ENCODE assay signal across 1 cellular context in the genomic region with DNA sequence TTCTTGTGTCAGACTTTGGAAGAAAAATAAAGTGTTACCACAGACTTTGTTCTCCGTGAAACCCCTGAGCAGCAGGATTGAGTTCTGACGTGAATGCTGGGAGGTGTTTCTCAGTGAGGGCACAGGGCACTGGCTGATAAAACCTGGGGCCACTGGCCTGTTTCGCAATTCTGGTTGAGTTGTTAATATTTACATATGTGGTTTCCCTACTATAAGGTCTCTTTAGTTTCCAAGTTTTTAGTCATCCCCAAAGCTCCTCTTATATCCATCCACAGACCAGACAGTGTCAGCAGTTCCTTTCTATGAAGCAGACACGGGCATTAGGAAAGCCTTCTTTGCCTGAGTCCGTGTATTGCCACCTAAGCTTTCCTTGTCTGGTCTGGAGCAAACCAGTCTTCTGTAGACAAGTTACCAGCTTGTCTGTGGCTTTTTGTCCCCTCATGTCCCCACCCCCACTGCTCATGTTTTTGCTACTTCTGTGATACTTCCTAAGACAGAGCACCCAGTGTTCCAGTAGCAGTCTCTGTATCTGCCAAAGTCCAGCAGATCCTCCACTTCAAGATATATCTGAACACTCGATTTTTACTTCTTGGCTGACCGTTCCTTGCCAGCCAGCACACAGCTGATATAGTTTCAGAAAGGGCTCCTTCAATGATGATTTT.
TF ChIP-seq lines count a peak whose summit lies in the region.

No MANE protein-coding gene starts in this region.

TF ChIP-seq in HepG2, 621 proteins besides CTCF, POLR2A, EP300 and RAD21 (continued from another document and continues in another):
- TF ChIP-seq, protein P1, sequence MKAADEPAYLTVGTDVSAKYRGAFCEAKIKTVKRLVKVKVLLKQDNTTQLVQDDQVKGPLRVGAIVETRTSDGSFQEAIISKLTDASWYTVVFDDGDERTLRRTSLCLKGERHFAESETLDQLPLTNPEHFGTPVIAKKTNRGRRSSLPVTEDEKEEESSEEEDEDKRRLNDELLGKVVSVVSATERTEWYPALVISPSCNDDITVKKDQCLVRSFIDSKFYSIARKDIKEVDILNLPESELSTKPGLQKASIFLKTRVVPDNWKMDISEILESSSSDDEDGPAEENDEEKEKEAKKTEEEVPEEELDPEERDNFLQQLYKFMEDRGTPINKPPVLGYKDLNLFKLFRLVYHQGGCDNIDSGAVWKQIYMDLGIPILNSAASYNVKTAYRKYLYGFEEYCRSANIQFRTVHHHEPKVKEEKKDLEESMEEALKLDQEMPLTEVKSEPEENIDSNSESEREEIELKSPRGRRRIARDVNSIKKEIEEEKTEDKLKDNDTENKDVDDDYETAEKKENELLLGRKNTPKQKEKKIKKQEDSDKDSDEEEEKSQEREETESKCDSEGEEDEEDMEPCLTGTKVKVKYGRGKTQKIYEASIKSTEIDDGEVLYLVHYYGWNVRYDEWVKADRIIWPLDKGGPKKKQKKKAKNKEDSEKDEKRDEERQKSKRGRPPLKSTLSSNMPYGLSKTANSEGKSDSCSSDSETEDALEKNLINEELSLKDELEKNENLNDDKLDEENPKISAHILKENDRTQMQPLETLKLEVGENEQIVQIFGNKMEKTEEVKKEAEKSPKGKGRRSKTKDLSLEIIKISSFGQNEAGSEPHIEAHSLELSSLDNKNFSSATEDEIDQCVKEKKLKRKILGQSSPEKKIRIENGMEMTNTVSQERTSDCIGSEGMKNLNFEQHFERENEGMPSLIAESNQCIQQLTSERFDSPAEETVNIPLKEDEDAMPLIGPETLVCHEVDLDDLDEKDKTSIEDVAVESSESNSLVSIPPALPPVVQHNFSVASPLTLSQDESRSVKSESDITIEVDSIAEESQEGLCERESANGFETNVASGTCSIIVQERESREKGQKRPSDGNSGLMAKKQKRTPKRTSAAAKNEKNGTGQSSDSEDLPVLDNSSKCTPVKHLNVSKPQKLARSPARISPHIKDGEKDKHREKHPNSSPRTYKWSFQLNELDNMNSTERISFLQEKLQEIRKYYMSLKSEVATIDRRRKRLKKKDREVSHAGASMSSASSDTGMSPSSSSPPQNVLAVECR (CRISPR knock-in tag; IDR thresholded peaks at IDR 0.05; ENCODE audit: borderline replicate concordance) = peak; percentile 40; the same call in 1 of the 2 replicates
- TF ChIP-seq ZBTB8A (CRISPR knock-in tag; IDR thresholded peaks at IDR 0.05; ENCODE audit: borderline replicate concordance, low read depth) (no peak), ZNF383 (CRISPR knock-in tag; IDR thresholded peaks at IDR 0.05; ENCODE audit: borderline replicate concordance) (no peak), HDAC1 (CRISPR knock-in tag; IDR thresholded peaks at IDR 0.05) (peak; percentile 77), ZNF331 (CRISPR knock-in tag; IDR thresholded peaks at IDR 0.05) (peak; percentile 70), FOXA3 (CRISPR knock-in tag; IDR thresholded peaks at IDR 0.05) (peak; percentile 83), ZZZ3 (CRISPR knock-in tag; IDR thresholded peaks at IDR 0.05; ENCODE audit: borderline replicate concordance) (no peak), ZHX1 (CRISPR knock-in tag; IDR thresholded peaks at IDR 0.05; ENCODE audit: low read depth) (peak; percentile 77; the same call in 1 of the 2 replicates), ZNF256 (CRISPR knock-in tag; conservative IDR thresholded peaks at IDR 0.05) (no peak), DR1 (CRISPR knock-in tag; IDR thresholded peaks at IDR 0.05) (no peak), ZNF205 (CRISPR knock-in tag; IDR thresholded peaks at IDR 0.05) (0 out of 2 replicates have a peak, but pooled peaks have one; percentile 64), RXRB (CRISPR knock-in tag; IDR thresholded peaks at IDR 0.05; ENCODE audit: borderline replicate concordance) (peak; percentile 84; the same call in 1 of the 2 replicates), FOXK1 (CRISPR knock-in tag; IDR thresholded peaks at IDR 0.05; ENCODE audit: borderline replicate concordance, low read depth) (peak; percentile 77; the same call in 1 of the 2 replicates), ZNF605 (CRISPR knock-in tag; IDR thresholded peaks at IDR 0.05) (0 out of 2 replicates have a peak, but pooled peaks have one; percentile 55), CERS6 (CRISPR knock-in tag; IDR thresholded peaks at IDR 0.05) (no peak), SAP130 (CRISPR knock-in tag; IDR thresholded peaks at IDR 0.05; ENCODE audit: low read depth) (peak; percentile 88), SNAPC2 (CRISPR knock-in tag; IDR thresholded peaks at IDR 0.05) (no peak; the same call in 1 of the 2 replicates), ZNF841 (CRISPR knock-in tag; IDR thresholded peaks at IDR 0.05; ENCODE audit: borderline replicate concordance) (no peak), SOX6 (IDR thresholded peaks at IDR 0.05) (no peak), SOX6 (CRISPR knock-in tag; IDR thresholded peaks at IDR 0.05) (peak; percentile 84), ZNF441 (CRISPR knock-in tag; IDR thresholded peaks at IDR 0.05; ENCODE audit: borderline replicate concordance) (no peak), ZNF431 (CRISPR knock-in tag; IDR thresholded peaks at IDR 0.05; ENCODE audit: borderline replicate concordance, low read depth) (peak; percentile 39; the same call in 1 of the 2 replicates), ZBTB7B (CRISPR knock-in tag; IDR thresholded peaks at IDR 0.05) (peak; percentile 45; the same call in 1 of the 2 replicates), ZBTB26 (CRISPR knock-in tag; IDR thresholded peaks at IDR 0.05; ENCODE audit: borderline replicate concordance) (no peak), GMEB2 (CRISPR knock-in tag; IDR thresholded peaks at IDR 0.05; ENCODE audit: low read depth) (no peak), KDM1A (CRISPR knock-in tag; IDR thresholded peaks at IDR 0.05) (no peak)
- TF ChIP-seq, protein P2, sequence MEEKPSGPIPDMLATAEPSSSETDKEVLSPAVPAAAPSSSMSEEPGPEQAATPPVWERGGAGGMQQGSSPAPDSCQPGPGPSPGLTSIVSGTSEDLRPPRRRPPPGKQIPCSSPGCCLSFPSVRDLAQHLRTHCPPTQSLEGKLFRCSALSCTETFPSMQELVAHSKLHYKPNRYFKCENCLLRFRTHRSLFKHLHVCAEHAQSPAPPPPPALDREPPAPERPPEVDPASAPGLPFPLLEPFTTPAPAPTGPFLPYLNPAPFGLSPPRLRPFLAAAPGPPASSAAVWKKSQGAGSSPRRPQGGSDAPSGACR (CRISPR knock-in tag; IDR thresholded peaks at IDR 0.05) = 0 out of 2 replicates have a peak, but pooled peaks have one; percentile 27
- TF ChIP-seq, protein P3, sequence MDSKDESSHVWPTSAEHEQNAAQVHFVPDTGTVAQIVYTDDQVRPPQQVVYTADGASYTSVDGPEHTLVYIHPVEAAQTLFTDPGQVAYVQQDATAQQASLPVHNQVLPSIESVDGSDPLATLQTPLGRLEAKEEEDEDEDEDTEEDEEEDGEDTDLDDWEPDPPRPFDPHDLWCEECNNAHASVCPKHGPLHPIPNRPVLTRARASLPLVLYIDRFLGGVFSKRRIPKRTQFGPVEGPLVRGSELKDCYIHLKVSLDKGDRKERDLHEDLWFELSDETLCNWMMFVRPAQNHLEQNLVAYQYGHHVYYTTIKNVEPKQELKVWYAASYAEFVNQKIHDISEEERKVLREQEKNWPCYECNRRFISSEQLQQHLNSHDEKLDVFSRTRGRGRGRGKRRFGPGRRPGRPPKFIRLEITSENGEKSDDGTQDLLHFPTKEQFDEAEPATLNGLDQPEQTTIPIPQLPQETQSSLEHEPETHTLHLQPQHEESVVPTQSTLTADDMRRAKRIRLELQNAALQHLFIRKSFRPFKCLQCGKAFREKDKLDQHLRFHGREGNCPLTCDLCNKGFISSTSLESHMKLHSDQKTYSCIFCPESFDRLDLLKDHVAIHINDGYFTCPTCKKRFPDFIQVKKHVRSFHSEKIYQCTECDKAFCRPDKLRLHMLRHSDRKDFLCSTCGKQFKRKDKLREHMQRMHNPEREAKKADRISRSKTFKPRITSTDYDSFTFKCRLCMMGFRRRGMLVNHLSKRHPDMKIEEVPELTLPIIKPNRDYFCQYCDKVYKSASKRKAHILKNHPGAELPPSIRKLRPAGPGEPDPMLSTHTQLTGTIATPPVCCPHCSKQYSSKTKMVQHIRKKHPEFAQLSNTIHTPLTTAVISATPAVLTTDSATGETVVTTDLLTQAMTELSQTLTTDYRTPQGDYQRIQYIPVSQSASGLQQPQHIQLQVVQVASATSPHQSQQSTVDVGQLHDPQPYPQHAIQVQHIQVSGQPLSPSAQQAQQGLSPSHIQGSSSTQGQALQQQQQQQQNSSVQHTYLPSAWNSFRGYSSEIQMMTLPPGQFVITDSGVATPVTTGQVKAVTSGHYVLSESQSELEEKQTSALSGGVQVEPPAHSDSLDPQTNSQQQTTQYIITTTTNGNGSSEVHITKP (CRISPR knock-in tag; IDR thresholded peaks at IDR 0.05; ENCODE audit: low read depth) = 0 out of 2 replicates have a peak, but pooled peaks have one; percentile 46
- TF ChIP-seq, protein P4, sequence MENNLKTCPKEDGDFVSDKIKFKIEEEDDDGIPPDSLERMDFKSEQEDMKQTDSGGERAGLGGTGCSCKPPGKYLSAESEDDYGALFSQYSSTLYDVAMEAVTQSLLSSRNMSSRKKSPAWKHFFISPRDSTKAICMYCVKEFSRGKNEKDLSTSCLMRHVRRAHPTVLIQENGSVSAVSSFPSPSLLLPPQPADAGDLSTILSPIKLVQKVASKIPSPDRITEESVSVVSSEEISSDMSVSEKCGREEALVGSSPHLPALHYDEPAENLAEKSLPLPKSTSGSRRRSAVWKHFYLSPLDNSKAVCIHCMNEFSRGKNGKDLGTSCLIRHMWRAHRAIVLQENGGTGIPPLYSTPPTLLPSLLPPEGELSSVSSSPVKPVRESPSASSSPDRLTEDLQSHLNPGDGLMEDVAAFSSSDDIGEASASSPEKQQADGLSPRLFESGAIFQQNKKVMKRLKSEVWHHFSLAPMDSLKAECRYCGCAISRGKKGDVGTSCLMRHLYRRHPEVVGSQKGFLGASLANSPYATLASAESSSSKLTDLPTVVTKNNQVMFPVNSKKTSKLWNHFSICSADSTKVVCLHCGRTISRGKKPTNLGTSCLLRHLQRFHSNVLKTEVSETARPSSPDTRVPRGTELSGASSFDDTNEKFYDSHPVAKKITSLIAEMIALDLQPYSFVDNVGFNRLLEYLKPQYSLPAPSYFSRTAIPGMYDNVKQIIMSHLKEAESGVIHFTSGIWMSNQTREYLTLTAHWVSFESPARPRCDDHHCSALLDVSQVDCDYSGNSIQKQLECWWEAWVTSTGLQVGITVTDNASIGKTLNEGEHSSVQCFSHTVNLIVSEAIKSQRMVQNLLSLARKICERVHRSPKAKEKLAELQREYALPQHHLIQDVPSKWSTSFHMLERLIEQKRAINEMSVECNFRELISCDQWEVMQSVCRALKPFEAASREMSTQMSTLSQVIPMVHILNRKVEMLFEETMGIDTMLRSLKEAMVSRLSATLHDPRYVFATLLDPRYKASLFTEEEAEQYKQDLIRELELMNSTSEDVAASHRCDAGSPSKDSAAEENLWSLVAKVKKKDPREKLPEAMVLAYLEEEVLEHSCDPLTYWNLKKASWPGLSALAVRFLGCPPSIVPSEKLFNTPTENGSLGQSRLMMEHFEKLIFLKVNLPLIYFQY (CRISPR knock-in tag; IDR thresholded peaks at IDR 0.05; ENCODE audit: borderline replicate concordance) = no peak
- TF ChIP-seq, protein P5, sequence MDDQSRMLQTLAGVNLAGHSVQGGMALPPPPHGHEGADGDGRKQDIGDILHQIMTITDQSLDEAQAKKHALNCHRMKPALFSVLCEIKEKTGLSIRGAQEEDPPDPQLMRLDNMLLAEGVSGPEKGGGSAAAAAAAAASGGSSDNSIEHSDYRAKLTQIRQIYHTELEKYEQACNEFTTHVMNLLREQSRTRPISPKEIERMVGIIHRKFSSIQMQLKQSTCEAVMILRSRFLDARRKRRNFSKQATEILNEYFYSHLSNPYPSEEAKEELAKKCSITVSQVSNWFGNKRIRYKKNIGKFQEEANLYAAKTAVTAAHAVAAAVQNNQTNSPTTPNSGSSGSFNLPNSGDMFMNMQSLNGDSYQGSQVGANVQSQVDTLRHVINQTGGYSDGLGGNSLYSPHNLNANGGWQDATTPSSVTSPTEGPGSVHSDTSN (CRISPR knock-in tag; IDR thresholded peaks at IDR 0.05; ENCODE audit: borderline replicate concordance) = no peak
